In genomic region chr2:135586148-135586547, GRCh38 we compare ENCODE assay signal across 16 cellular contexts. TPM values are rescaled to one million over a fixed set of nuclear protein-coding genes. Genes with fewer than 3 reads are reported as not detected.
DNase-seq lines count a peak whose midpoint lies in the region; ATAC-seq and TF ChIP-seq lines count a peak whose summit lies in the region.
"Had no signal": no experiment of that assay in that cellular context is flagged by ENCODE, and none has a peak within 500 bp of the region (broad histone marks: within the 10 kb centered on the region; RNA-seq: fewer than 3 reads in every experiment).

No MANE protein-coding gene starts in this region.

- intact Hi-C loops in right cardiac atrium (cut with DNase I): no loop called here

- H3K27ac Mint-ChIP-seq in endothelial cell (ENCODE audit: unreplicated experiment): peak overlapping the region; percentile 22
- no peak overlapping the region for H3K27ac Mint-ChIP-seq in activated naive CD8-positive, alpha-beta T cell treated with anti-CD3 and anti-CD28 coated beads for 36 hours
- H3K27ac Mint-ChIP-seq: activated CD4-positive, alpha-beta T cell treated with anti-CD3 and anti-CD28 coated beads, Interleukin-2, amount 10 ng/mL, durations not matched to agents 7 days and 5 days; activated naive CD4-positive, alpha-beta T cell treated with anti-CD3 and anti-CD28 coated beads, Interleukin-2, amount 50 U/mL, for 24 hours; stimulated activated effector memory CD8-positive, alpha-beta T cell treated with anti-CD3 and anti-CD28 coated beads, Interleukin-12 subunit alpha, Interleukin-12 subunit beta, amount 100 ng/mL, for 72 hours; T-cell had no signal

- WGBS in right cardiac atrium: 54% methylated on average over 1 of the region's 1 CpG

- TF ChIP-seq CTCF in endothelial cell (IDR thresholded peaks at IDR 0.05; ENCODE audit: unreplicated experiment): no peak

- DNase-seq in endothelial cell (ENCODE audit: low spot score) (no peak), right cardiac atrium (no peak), SIG-M5 treated with dmso at 0.1 percent for 504 hours (lab: John Stamatoyannopoulos, UW; ENCODE audit: unreplicated experiment) (no peak)
- no peak for DNase-seq in activated naive CD8-positive, alpha-beta T cell treated with anti-CD3 and anti-CD28 coated beads for 36 hours
- no peak for DNase-seq in activated CD4-positive, alpha-beta T cell treated with anti-CD3 and anti-CD28 coated beads, Interleukin-2, amount 50 U/mL, for 1 hour
- DNase-seq: activated CD4-positive, alpha-beta T cell treated with anti-CD3 and anti-CD28 coated beads, Interleukin-2, amount 10 ng/mL, durations not matched to agents 7 days and 5 days; GDM1; kidney glomerular epithelial cell; T-cell had no signal

- H3K27me3 Mint-ChIP-seq in endothelial cell (ENCODE audit: unreplicated experiment): no peaks in the 10 kb centered on the region
- H3K27me3 Mint-ChIP-seq in activated naive CD8-positive, alpha-beta T cell treated with anti-CD3 and anti-CD28 coated beads for 36 hours: no peaks in the 10 kb centered on the region
- H3K27me3 Mint-ChIP-seq: activated CD4-positive, alpha-beta T cell treated with anti-CD3 and anti-CD28 coated beads, Interleukin-2, amount 10 ng/mL, durations not matched to agents 7 days and 5 days; activated naive CD4-positive, alpha-beta T cell treated with anti-CD3 and anti-CD28 coated beads, Interleukin-2, amount 50 U/mL, for 24 hours; T-cell had no signal

- ATAC-seq in GM18502 (IDR thresholded peaks at IDR 0.05; ENCODE audit: poor library complexity, unreplicated experiment): peak; percentile 75
- peak; percentile 80 for ATAC-seq in GM19351 (IDR thresholded peaks at IDR 0.05; ENCODE audit: unreplicated experiment)
- peak; percentile 70 for ATAC-seq in HG03342 (IDR thresholded peaks at IDR 0.05; ENCODE audit: unreplicated experiment)
- no peak for ATAC-seq in right cardiac atrium
- ATAC-seq: stimulated activated effector memory CD8-positive, alpha-beta T cell treated with anti-CD3 and anti-CD28 coated beads, Interleukin-12 subunit alpha, Interleukin-12 subunit beta, amount 100 ng/mL, for 72 hours; T-cell had no signal

- no peak overlapping the region for H3K27ac ChIP-seq in right cardiac atrium (ENCODE audit: low read length)
- H3K27ac ChIP-seq: C4-2B, neutrophil had no signal

- H3K4me1 Mint-ChIP-seq in endothelial cell (ENCODE audit: unreplicated experiment): peaks cover 11% of the 10 kb centered on the region
- peaks cover 33% of the 10 kb centered on the region for H3K4me1 Mint-ChIP-seq in activated naive CD8-positive, alpha-beta T cell treated with anti-CD3 and anti-CD28 coated beads for 36 hours

- H3K9me3 ChIP-seq in right cardiac atrium (ENCODE audit: control insufficient read depth, low read length): no peaks in the 10 kb centered on the region

- H3K36me3 Mint-ChIP-seq in endothelial cell (ENCODE audit: low read depth, unreplicated experiment): no peaks in the 10 kb centered on the region
- H3K36me3 Mint-ChIP-seq in activated naive CD8-positive, alpha-beta T cell treated with anti-CD3 and anti-CD28 coated beads for 36 hours: peaks cover 6% of the 10 kb centered on the region
- H3K36me3 Mint-ChIP-seq: activated naive CD4-positive, alpha-beta T cell treated with anti-CD3 and anti-CD28 coated beads, Interleukin-2, amount 50 U/mL, for 24 hours; stimulated activated effector memory CD8-positive, alpha-beta T cell treated with anti-CD3 and anti-CD28 coated beads, Interleukin-12 subunit alpha, Interleukin-12 subunit beta, amount 100 ng/mL, for 72 hours; T-cell had no signal

- no peak overlapping the region for H3K4me3 ChIP-seq in right cardiac atrium (ENCODE audit: low read length)

- no peak overlapping the region for H3K4me3 Mint-ChIP-seq in endothelial cell (ENCODE audit: unreplicated experiment)
- no peak overlapping the region for H3K4me3 Mint-ChIP-seq in activated naive CD8-positive, alpha-beta T cell treated with anti-CD3 and anti-CD28 coated beads for 36 hours
- H3K4me3 Mint-ChIP-seq: activated CD4-positive, alpha-beta T cell treated with anti-CD3 and anti-CD28 coated beads, Interleukin-2, amount 10 ng/mL, durations not matched to agents 7 days and 5 days; activated naive CD4-positive, alpha-beta T cell treated with anti-CD3 and anti-CD28 coated beads, Interleukin-2, amount 50 U/mL, for 24 hours; stimulated activated effector memory CD8-positive, alpha-beta T cell treated with anti-CD3 and anti-CD28 coated beads, Interleukin-12 subunit alpha, Interleukin-12 subunit beta, amount 100 ng/mL, for 72 hours; T-cell had no signal

- no peaks in the 10 kb centered on the region for H3K9me3 Mint-ChIP-seq in endothelial cell (ENCODE audit: unreplicated experiment)
- no peaks in the 10 kb centered on the region for H3K9me3 Mint-ChIP-seq in activated naive CD8-positive, alpha-beta T cell treated with anti-CD3 and anti-CD28 coated beads for 36 hours
- H3K9me3 Mint-ChIP-seq: activated naive CD4-positive, alpha-beta T cell treated with anti-CD3 and anti-CD28 coated beads, Interleukin-2, amount 50 U/mL, for 24 hours; stimulated activated effector memory CD8-positive, alpha-beta T cell treated with anti-CD3 and anti-CD28 coated beads, Interleukin-12 subunit alpha, Interleukin-12 subunit beta, amount 100 ng/mL, for 72 hours; T-cell had no signal

- no peaks in the 10 kb centered on the region for H3K4me1 ChIP-seq in right cardiac atrium (ENCODE audit: control insufficient read depth, insufficient read depth, low read length)

- no peaks in the 10 kb centered on the region for H3K27me3 ChIP-seq in right cardiac atrium (ENCODE audit: control insufficient read depth, insufficient read depth)
- H3K27me3 ChIP-seq: neutrophil had no signal

RNA-seq across cellular contexts. Expression of gene R3HDM1, which starts 54.9 kb away (rescaled TPM):
- total RNA-seq in endothelial cell (ENCODE audit: unreplicated experiment) (36.1 TPM), right cardiac atrium (10 to 100 TPM; 19.1 to 23.1 (median 20.8) TPM)
- polyA plus RNA-seq in right cardiac atrium: 8.2 TPM
- total RNA-seq in activated naive CD8-positive, alpha-beta T cell treated with anti-CD3 and anti-CD28 coated beads for 36 hours: 10 to 100 TPM; 68.1 to 70.6 TPM

RNA-seq across cellular contexts. Expression of gene ZRANB3, which starts 55.1 kb away (rescaled TPM):
- total RNA-seq in endothelial cell (ENCODE audit: unreplicated experiment) (9.4 TPM), right cardiac atrium (1 to 10 TPM; 2.0 to 4.1 (median 3.3) TPM)
- polyA plus RNA-seq in right cardiac atrium: 0.88 TPM
- 10 to 100 TPM; 15.0 to 18.1 TPM for total RNA-seq in activated naive CD8-positive, alpha-beta T cell treated with anti-CD3 and anti-CD28 coated beads for 36 hours

Comparison
In these comparisons a context has a peak if more than half of its experiments do, and no peak if none do; other contexts are left out.
1. ATAC-seq: peak in GM18502 (single experiment), GM19351 (single experiment) and HG03342 (single experiment); none in right cardiac atrium (0 of 2).